ENCODE assay signal across 8 cellular contexts in the genomic region with DNA sequence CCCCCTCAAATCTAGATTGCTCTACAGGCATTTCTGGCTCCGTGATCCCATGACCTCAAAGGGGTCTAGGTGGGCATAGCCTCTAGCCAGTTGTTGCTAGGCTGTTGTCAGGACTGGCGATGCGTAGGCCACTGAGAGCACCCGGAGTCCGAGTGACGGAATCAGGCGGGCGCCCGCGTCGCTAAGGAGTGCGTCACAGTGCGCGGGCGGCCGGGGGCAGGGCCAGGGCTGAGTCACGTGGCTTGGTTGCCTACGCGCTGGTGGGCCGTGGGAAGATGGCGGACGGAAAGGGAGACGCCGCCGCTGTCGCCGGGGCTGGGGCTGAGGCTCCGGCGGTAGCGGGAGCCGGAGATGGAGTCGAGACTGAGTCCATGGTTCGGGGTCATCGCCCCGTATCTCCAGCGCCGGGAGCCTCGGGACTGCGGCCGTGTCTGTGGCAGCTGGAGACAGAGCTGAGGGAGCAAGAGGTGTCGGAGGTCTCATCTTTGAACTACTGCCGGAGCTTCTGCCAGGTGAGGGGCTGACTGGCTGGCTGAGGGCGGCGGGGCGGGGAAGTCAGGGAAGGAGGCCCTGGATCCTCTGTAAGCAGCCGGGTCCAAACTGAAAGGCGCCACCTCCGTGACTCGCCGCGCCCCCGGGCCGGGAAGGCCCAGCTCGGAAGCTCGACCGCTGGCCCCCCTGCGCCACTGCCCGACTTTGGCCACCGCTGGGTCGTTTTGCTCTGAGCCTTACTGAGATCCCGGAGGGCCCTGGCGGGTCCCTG. TPM values are rescaled to one million over a fixed set of nuclear protein-coding genes. Genes with fewer than 3 reads are reported as not detected.
DNase-seq lines count a peak whose midpoint lies in the region; ATAC-seq and TF ChIP-seq lines count a peak whose summit lies in the region.

A gene with protein sequence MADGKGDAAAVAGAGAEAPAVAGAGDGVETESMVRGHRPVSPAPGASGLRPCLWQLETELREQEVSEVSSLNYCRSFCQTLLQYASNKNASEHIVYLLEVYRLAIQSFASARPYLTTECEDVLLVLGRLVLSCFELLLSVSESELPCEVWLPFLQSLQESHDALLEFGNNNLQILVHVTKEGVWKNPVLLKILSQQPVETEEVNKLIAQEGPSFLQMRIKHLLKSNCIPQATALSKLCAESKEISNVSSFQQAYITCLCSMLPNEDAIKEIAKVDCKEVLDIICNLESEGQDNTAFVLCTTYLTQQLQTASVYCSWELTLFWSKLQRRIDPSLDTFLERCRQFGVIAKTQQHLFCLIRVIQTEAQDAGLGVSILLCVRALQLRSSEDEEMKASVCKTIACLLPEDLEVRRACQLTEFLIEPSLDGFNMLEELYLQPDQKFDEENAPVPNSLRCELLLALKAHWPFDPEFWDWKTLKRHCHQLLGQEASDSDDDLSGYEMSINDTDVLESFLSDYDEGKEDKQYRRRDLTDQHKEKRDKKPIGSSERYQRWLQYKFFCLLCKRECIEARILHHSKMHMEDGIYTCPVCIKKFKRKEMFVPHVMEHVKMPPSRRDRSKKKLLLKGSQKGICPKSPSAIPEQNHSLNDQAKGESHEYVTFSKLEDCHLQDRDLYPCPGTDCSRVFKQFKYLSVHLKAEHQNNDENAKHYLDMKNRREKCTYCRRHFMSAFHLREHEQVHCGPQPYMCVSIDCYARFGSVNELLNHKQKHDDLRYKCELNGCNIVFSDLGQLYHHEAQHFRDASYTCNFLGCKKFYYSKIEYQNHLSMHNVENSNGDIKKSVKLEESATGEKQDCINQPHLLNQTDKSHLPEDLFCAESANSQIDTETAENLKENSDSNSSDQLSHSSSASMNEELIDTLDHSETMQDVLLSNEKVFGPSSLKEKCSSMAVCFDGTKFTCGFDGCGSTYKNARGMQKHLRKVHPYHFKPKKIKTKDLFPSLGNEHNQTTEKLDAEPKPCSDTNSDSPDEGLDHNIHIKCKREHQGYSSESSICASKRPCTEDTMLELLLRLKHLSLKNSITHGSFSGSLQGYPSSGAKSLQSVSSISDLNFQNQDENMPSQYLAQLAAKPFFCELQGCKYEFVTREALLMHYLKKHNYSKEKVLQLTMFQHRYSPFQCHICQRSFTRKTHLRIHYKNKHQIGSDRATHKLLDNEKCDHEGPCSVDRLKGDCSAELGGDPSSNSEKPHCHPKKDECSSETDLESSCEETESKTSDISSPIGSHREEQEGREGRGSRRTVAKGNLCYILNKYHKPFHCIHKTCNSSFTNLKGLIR (N-terminal part only) (plus strand): TSS at position 263 of the 763 bp plus-strand sequence. CDS start 13 bp downstream, at position 276.

- DNase-seq in NCI-H2029 treated with DMSO at 0.1 percent for 48 hours (lab: John Stamatoyannopoulos, UW) (peak; percentile 100), T-helper 22 cell (ENCODE audit: low read depth) (peak; percentile 89), ascending aorta (ENCODE audit: low spot score in 2 of 2) (peak; percentile 72 to 97), hepatic stellate cell (ENCODE audit: low spot score) (peak; percentile 94), vagina (ENCODE audit: extremely low spot score in 2 of 2) (peak; percentile 94 to 98)

- no peaks in the 10 kb centered on the region for H3K36me3 ChIP-seq in ascending aorta
- H3K36me3 ChIP-seq in rectal smooth muscle tissue (ENCODE audit: control insufficient read depth, insufficient read depth, low read length), result peaks cover 2% of the 10 kb centered on the region
- H3K36me3 ChIP-seq in vagina, result no peaks in the 10 kb centered on the region

- H3K27me3 ChIP-seq in ascending aorta (no peaks in the 10 kb centered on the region), rectal smooth muscle tissue (ENCODE audit: control insufficient read depth, insufficient read depth, low read length) (no peaks in the 10 kb centered on the region), vagina (no peaks in the 10 kb centered on the region)

- H3K9ac ChIP-seq in rectal smooth muscle tissue (ENCODE audit: low read length), result peak within 1 kb of the TSS; percentile 99

- H3K4me3 ChIP-seq in ascending aorta (peak within 1 kb of the TSS; percentile 84 to 94), rectal smooth muscle tissue (ENCODE audit: low read length) (peak within 1 kb of the TSS; percentile 97), vagina (peak within 1 kb of the TSS; percentile 73 to 96)

- H3K27ac ChIP-seq in ascending aorta (peak within 1 kb of the TSS; percentile 91 to 95), rectal smooth muscle tissue (ENCODE audit: low read depth, low read length) (peak within 1 kb of the TSS; percentile 97), vagina (peak within 1 kb of the TSS; percentile 84)

- H3K4me1 ChIP-seq in ascending aorta (peaks cover 7 to 8% of the 10 kb centered on the region in 2 donors), rectal smooth muscle tissue (ENCODE audit: control insufficient read depth, insufficient read depth, low read length) (peaks cover 8% of the 10 kb centered on the region), vagina (peaks cover 48% of the 10 kb centered on the region)

- no peaks in the 10 kb centered on the region for H3K9me3 ChIP-seq in ascending aorta
- H3K9me3 ChIP-seq in vagina, result no peaks in the 10 kb centered on the region

- peak in 1 of 2 donors; percentile 93 for TF ChIP-seq POLR2A in vagina (IDR thresholded peaks at IDR 0.05)

- peak; percentile 92 for ATAC-seq in GM18502 (IDR thresholded peaks at IDR 0.05; ENCODE audit: poor library complexity, unreplicated experiment)
- peak; percentile 87 for ATAC-seq in HG02973 (IDR thresholded peaks at IDR 0.05; ENCODE audit: unreplicated experiment)

- intact Hi-C loops in ascending aorta (cut with DNase I), result loop anchor here (1.0 to 10.0 kb wide), 4 partner anchors 96 to 1203 kb away; a partner anchor contains a TSS
- intact Hi-C loops in vagina (cut with DNase I), result no loop called here

- peak in 1 of 3 experiments; percentile 16 for TF ChIP-seq CTCF in ascending aorta (IDR thresholded peaks at IDR 0.05)
- TF ChIP-seq CTCF in vagina (IDR thresholded peaks at IDR 0.05), result no peak

RNA-seq across cellular contexts. Expression of the gene that starts here (rescaled TPM):
- total RNA-seq in ascending aorta (7.1 TPM), vagina (16.9 TPM)

Comparison
In these comparisons a context has a peak if more than half of its experiments do, and no peak if none do; other contexts are left out.
1. Peak in every context shown above with its lines: DNase-seq, ATAC-seq, H3K4me3 ChIP-seq and H3K27ac ChIP-seq.